ENCODE assay signal across 22 cellular contexts in genomic region chr3:124420392-124420791, GRCh38.
"Had no signal": no experiment of that assay in that cellular context is flagged by ENCODE, and none has a peak within 500 bp of the region (broad histone marks: within the 10 kb centered on the region; RNA-seq: fewer than 3 reads in every experiment).

No MANE protein-coding gene starts in this region.

- DNase-seq: activated CD4-positive, alpha-beta T cell treated with anti-CD3 and anti-CD28 coated beads, Interleukin-2, amount 10 ng/mL, durations not matched to agents 7 days and 5 days; activated CD4-positive, CD25-positive, alpha-beta regulatory T cell treated with anti-CD3 and anti-CD28 coated beads, Interleukin-2, amount 50 U/mL, for 72 hours; activated CD8-positive, alpha-beta memory T cell treated with anti-CD3 and anti-CD28 coated beads, Interleukin-2, amount 10 ng/mL, durations not matched to agents 7 days and 5 days; activated CD8-positive, alpha-beta T cell treated with anti-CD3 and anti-CD28 coated beads for 36 hours; activated effector memory CD4-positive, alpha-beta T cell treated with anti-CD3 and anti-CD28 coated beads, Interleukin-2, amount 50 U/mL, for 16 hours; activated naive CD4-positive, alpha-beta T cell treated with anti-CD3 and anti-CD28 coated beads, Interleukin-2, amount 50 U/mL, for 16 hours; activated T-cell treated with anti-CD3 and anti-CD28 coated beads for 4 hours; aorta; brain microvascular endothelial cell; colonic mucosa; endodermal cell; left lung; mammary epithelial cell; midbrain; natural killer cell; stimulated activated CD4-positive, alpha-beta T cell treated with anti-CD3 and anti-CD28 coated beads, Interleukin-12 subunit alpha, Interleukin-12 subunit beta, amount 100 ng/mL, for 4 hours; stimulated activated CD4-positive, alpha-beta T cell treated with anti-CD3 and anti-CD28 coated beads, Interleukin-4, amount 100 ng/mL, for 4 hours; stimulated activated naive CD8-positive, alpha-beta T cell treated with anti-CD3 and anti-CD28 coated beads, Interleukin-15, Interleukin-2, amounts not matched to agents 100 U/mL and 50 U/mL, for 24 hours; T-helper 1 cell; upper lobe of left lung; WERI-Rb-1 had no signal

- ATAC-seq: activated CD8-positive, alpha-beta memory T cell treated with anti-CD3 and anti-CD28 coated beads, Interleukin-2, amount 10 ng/mL, durations not matched to agents 7 days and 5 days; activated CD8-positive, alpha-beta T cell treated with anti-CD3 and anti-CD28 coated beads for 36 hours; left lung; natural killer cell; stimulated activated naive CD8-positive, alpha-beta T cell treated with anti-CD3 and anti-CD28 coated beads, Interleukin-15, Interleukin-2, amounts not matched to agents 100 U/mL and 50 U/mL, for 24 hours had no signal

- H3K4me3 ChIP-seq: colonic mucosa, left lung, suprapubic skin, upper lobe of left lung had no signal

- H3K9me3 ChIP-seq: colonic mucosa, left lung, suprapubic skin, upper lobe of left lung had no signal

- H3K36me3 ChIP-seq: brain microvascular endothelial cell, colonic mucosa, left lung had no signal

- H3K27ac ChIP-seq: brain microvascular endothelial cell, colonic mucosa, left lung, suprapubic skin, upper lobe of left lung, WERI-Rb-1 had no signal

- H3K4me1 ChIP-seq: colonic mucosa, left lung, suprapubic skin, upper lobe of left lung had no signal

- H3K27me3 ChIP-seq: brain microvascular endothelial cell, colonic mucosa, left lung, suprapubic skin, upper lobe of left lung had no signal
